ENCODE assay signal across 37 cellular contexts in genomic region chr16:59296002-59296401, GRCh38.
A peak's percentile ranks its signal among the peaks of the same experiment; 100 is the strongest.
DNase-seq lines count a peak whose midpoint lies in the region; ATAC-seq, FAIRE-seq and TF ChIP-seq lines count a peak whose summit lies in the region.
"Had no signal": no experiment of that assay in that cellular context is flagged by ENCODE, and none has a peak within 500 bp of the region (broad histone marks: within the 10 kb centered on the region; RNA-seq: fewer than 3 reads in every experiment).

No MANE protein-coding gene starts in this region.

- H3K27me3 Mint-ChIP-seq in T-cell = no peaks in the 10 kb centered on the region

- H3K79me1 ChIP-seq in H1 (ENCODE audit: low read depth, low read length) = no peaks in the 10 kb centered on the region

- ATAC-seq in T-cell (replicated peaks in 1 of 4) (no peak), HG02981 (IDR thresholded peaks at IDR 0.05; ENCODE audit: unreplicated experiment) (no peak)
- ATAC-seq: activated CD4-positive, CD25-positive, alpha-beta regulatory T cell treated with anti-CD3 and anti-CD28 coated beads, Interleukin-2, amount 50 U/mL, for 24 hours; left ventricle myocardium superior; natural killer cell; right cardiac atrium; stimulated activated effector memory CD8-positive, alpha-beta T cell treated with anti-CD3 and anti-CD28 coated beads, Interleukin-12 subunit alpha, Interleukin-12 subunit beta, amount 100 ng/mL, for 72 hours; upper lobe of right lung had no signal

- H3K4me3 Mint-ChIP-seq in T-cell = no peak overlapping the region
- H3K4me3 Mint-ChIP-seq: activated naive CD8-positive, alpha-beta T cell; CD4-positive, alpha-beta memory T cell; H9; natural killer cell; stimulated activated effector memory CD8-positive, alpha-beta T cell treated with anti-CD3 and anti-CD28 coated beads, Interleukin-12 subunit alpha, Interleukin-12 subunit beta, amount 100 ng/mL, for 72 hours; T-helper 1 cell treated with Interleukin-12 subunit alpha and Interleukin-12 subunit beta and Interleukin-4 antibody, amounts not matched to agents 30 μg/mL and 1 μg/mL, for 36 hours had no signal

- TF ChIP-seq RAD21 in H1 (IDR thresholded peaks at IDR 0.05 in 1 of 2, conservative IDR thresholded peaks at IDR 0.05 in 1 of 2; ENCODE audit: low read depth in 2 of 2, low read length in 2 of 2) = no peak

- no peak for TF ChIP-seq EP300 in H1 (IDR thresholded peaks at IDR 0.05; ENCODE audit: borderline replicate concordance in 1 of 2, low read depth in 2 of 2, low read length in 2 of 2)

- 74% methylated on average over 3 of the region's 3 CpGs; no CpG with 5 or more reads in 1 of the 2 experiments for WGBS in H1 (ENCODE audit: extremely low coverage in 1 of 2, insufficient coverage in 1 of 2, insufficient read length in 1 of 2, insufficient replicate concordance in 2 of 2, low coverage in 1 of 2, low lambda C conversion rate in 2 of 2, missing lambda C conversion rate in 1 of 2), 2 experiments
- 22% methylated on average over 3 of the region's 3 CpGs for WGBS in testis, 2 donors

- H3K9me3 ChIP-seq in HUES48 (ENCODE audit: control insufficient read depth, insufficient read depth, low read length) = no peaks in the 10 kb centered on the region
- H3K9me3 ChIP-seq in H1 (ENCODE audit: insufficient read depth in 2 of 2, low read depth in 1 of 2, low read length in 1 of 2) = no peaks in the 10 kb centered on the region
- no peaks in the 10 kb centered on the region for H3K9me3 ChIP-seq in testis
- no peaks in the 10 kb centered on the region for H3K9me3 ChIP-seq in uterus
- H3K9me3 ChIP-seq: esophagus muscularis mucosa, upper lobe of right lung had no signal

- TF ChIP-seq POLR2A in H1 (IDR thresholded peaks at IDR 0.05; ENCODE audit: control extremely low read depth in 1 of 2, low read depth in 2 of 2, low read length in 2 of 2) (no peak), testis (IDR thresholded peaks at IDR 0.05) (no peak), uterus (IDR thresholded peaks at IDR 0.05) (no peak)

- H3K14ac ChIP-seq in H1 (ENCODE audit: insufficient read length) = no peak overlapping the region

- H4K8ac ChIP-seq in H1 (ENCODE audit: extremely low read depth, insufficient read depth, low read length) = no peak overlapping the region

- intact Hi-C loops in testis (cut with DNase I; ENCODE audit: low total_unique reads) = no loop called here
- intact Hi-C loops in uterus (cut with DNase I; ENCODE audit: low total_unique reads) = no loop called here

- no peaks in the 10 kb centered on the region for H3K79me2 ChIP-seq in H1 (ENCODE audit: control insufficient read depth in 1 of 2, insufficient read depth in 2 of 2, low read length in 2 of 2)
- H3K79me2 ChIP-seq: parathyroid adenoma had no signal

- H3K9ac ChIP-seq in HUES48 (ENCODE audit: low read depth, low read length) (no peak overlapping the region), H1 (replicated peaks in 1 of 4; ENCODE audit: extremely low read depth in 1 of 4, low read depth in 3 of 4, low read length in 3 of 4) (no peak overlapping the region)
- H3K9ac ChIP-seq: KMS-11, parathyroid adenoma had no signal

- no peaks in the 10 kb centered on the region for H4K20me1 ChIP-seq in H1 (replicated peaks in 1 of 2; ENCODE audit: control insufficient read depth in 1 of 2, insufficient read depth in 2 of 2, low read length in 2 of 2)

- peaks cover 0 to 23% (median 2%) of the 10 kb centered on the region in 3 donors for H3K9me3 Mint-ChIP-seq in T-cell
- H3K9me3 Mint-ChIP-seq: H9; T-helper 1 cell treated with Interleukin-12 subunit alpha and Interleukin-12 subunit beta and Interleukin-4 antibody, amounts not matched to agents 30 μg/mL and 1 μg/mL, for 36 hours had no signal

- no peaks in the 10 kb centered on the region for H3K36me3 Mint-ChIP-seq in T-cell
- H3K36me3 Mint-ChIP-seq: activated naive CD8-positive, alpha-beta T cell; CD4-positive, alpha-beta memory T cell; natural killer cell; stimulated activated effector memory CD8-positive, alpha-beta T cell treated with anti-CD3 and anti-CD28 coated beads, Interleukin-12 subunit alpha, Interleukin-12 subunit beta, amount 100 ng/mL, for 72 hours had no signal

- H3K27me3 ChIP-seq in HUES48 (ENCODE audit: control insufficient read depth, insufficient read depth, low read length) = no peaks in the 10 kb centered on the region
- H3K27me3 ChIP-seq in H1 (replicated peaks in 1 of 4; ENCODE audit: control insufficient read depth in 3 of 4, extremely low read depth in 1 of 4, insufficient read depth in 3 of 4, low read length in 3 of 4) = no peaks in the 10 kb centered on the region; a peak in 1 of 7 replicates
- H3K27me3 ChIP-seq in testis = no peaks in the 10 kb centered on the region
- H3K27me3 ChIP-seq in uterus = no peaks in the 10 kb centered on the region
- H3K27me3 ChIP-seq: esophagus muscularis mucosa, upper lobe of right lung had no signal

- H3K4me2 ChIP-seq in H1 (ENCODE audit: insufficient read depth in 1 of 2, low read depth in 2 of 2, low read length in 2 of 2) = no peak overlapping the region
- H3K4me2 ChIP-seq: KMS-11 had no signal

- no peak overlapping the region for H3K56ac ChIP-seq in H1 (replicated peaks; ENCODE audit: insufficient read length, low read depth, low read length)

- no peak for DNase-seq in H1 (ENCODE audit: low read depth in 1 of 2, low spot score in 2 of 2)
- DNase-seq in myocyte (ENCODE audit: low read depth) = peak; percentile 9
- DNase-seq in testis = peak; percentile 26
- DNase-seq in T-cell = no peak
- no peak for DNase-seq in uterus
- DNase-seq: activated CD4-positive, alpha-beta T cell treated with anti-CD3 and anti-CD28 coated beads, Interleukin-2, amount 50 U/mL, for 48 hours; anterior cingulate cortex; CD4-positive, alpha-beta memory T cell; DMS53; GDM1; H9; hypothalamus; left ventricle myocardium superior; midbrain; natural killer cell; NCI-H1436; NCI-H774; right cardiac atrium; stimulated activated CD4-positive, alpha-beta T cell treated with anti-CD3 and anti-CD28 coated beads, Interleukin-12 subunit alpha, Interleukin-12 subunit beta, amount 100 ng/mL, for 4 hours; stimulated activated CD4-positive, alpha-beta T cell treated with anti-CD3 and anti-CD28 coated beads, Interleukin-4, amount 100 ng/mL, for 24 hours; upper lobe of right lung had no signal

- H3K18ac ChIP-seq in H1 (ENCODE audit: extremely low read depth, low read length) = no peak overlapping the region

- POLR2A ChIA-PET in H1 (lab: Charles Lee; ENCODE audit: partially characterized antibody) (no interaction called here), T-cell (lab: Charles Lee) (no interaction called here)

- H3K4me1 ChIP-seq in HUES48 (ENCODE audit: control insufficient read depth, insufficient read depth, low read length) (peaks cover 4% of the 10 kb centered on the region; the same call in 1 of the 2 replicates), H1 (replicated peaks in 1 of 4; ENCODE audit: control insufficient read depth in 3 of 4, insufficient read depth in 4 of 4, low read length in 3 of 4) (peaks cover 0 to 7% (median 1%) of the 10 kb centered on the region in 4 experiments; a peak in 3 of 7 replicates), testis (no peaks in the 10 kb centered on the region), uterus (no peaks in the 10 kb centered on the region)
- H3K4me1 ChIP-seq: parathyroid adenoma, upper lobe of right lung had no signal

- H2BK5ac ChIP-seq in H1 (ENCODE audit: low read depth, low read length) = no peak overlapping the region

- H2BK120ac ChIP-seq in H1 (replicated peaks; ENCODE audit: low read depth, low read length) = no peak overlapping the region

- H3K36me3 ChIP-seq in HUES48 (ENCODE audit: control insufficient read depth, insufficient read depth, low read length) (no peaks in the 10 kb centered on the region), H1 (ENCODE audit: control insufficient read depth in 2 of 4, insufficient read depth in 4 of 4, low read length in 3 of 4) (no peaks in the 10 kb centered on the region), testis (ENCODE audit: low read depth, missing control alignments) (no peaks in the 10 kb centered on the region), uterus (no peaks in the 10 kb centered on the region)
- H3K36me3 ChIP-seq: esophagus muscularis mucosa, upper lobe of right lung had no signal

- no peak overlapping the region for H3K4me3 ChIP-seq in HUES48 (ENCODE audit: low read depth, low read length)
- no peak overlapping the region for H3K4me3 ChIP-seq in H1 (ENCODE audit: extremely low read depth in 1 of 4, insufficient read depth in 2 of 4, low read depth in 3 of 4, low read length in 4 of 4)
- no peak overlapping the region for H3K4me3 ChIP-seq in testis
- H3K4me3 ChIP-seq in uterus = no peak overlapping the region
- H3K4me3 ChIP-seq: coronary artery, esophagus muscularis mucosa, SK-N-MC, upper lobe of right lung had no signal

- peak; percentile 65 for FAIRE-seq in H1 (lab: Jason Lieb, UNC)
- FAIRE-seq: GM19239, HTR-8/SVneo, islet of Langerhans, TTC549 had no signal

- no peak overlapping the region for H2BK20ac ChIP-seq in H1 (ENCODE audit: low read length)

- no peak overlapping the region for H2AFZ ChIP-seq in H1 (ENCODE audit: low read length)
- H2AFZ ChIP-seq: parathyroid adenoma had no signal

- no peak overlapping the region for H2BK15ac ChIP-seq in H1 (ENCODE audit: low read length)

- CTCF ChIA-PET in H1 (lab: Charles Lee; ENCODE audit: partially characterized antibody) = interaction anchor here (0.7 to 0.9 kb wide), 2 partner anchors 103 to 282 kb away, joined by 3 read pairs; no protein-coding TSS in a partner anchor
- CTCF ChIA-PET in T-cell (lab: Charles Lee) = no interaction called here

- H2BK12ac ChIP-seq in H1 (ENCODE audit: low read depth, low read length) = no peak overlapping the region

- H3K4ac ChIP-seq in H1 (replicated peaks; ENCODE audit: insufficient read length, low read depth, low read length) = no peak overlapping the region

- no peak overlapping the region for H4K5ac ChIP-seq in H1 (ENCODE audit: insufficient read length, low read depth, low read length)

- H4K91ac ChIP-seq in H1 (replicated peaks; ENCODE audit: insufficient read length, low read length) = no peak overlapping the region

- H2AK5ac ChIP-seq in H1 (ENCODE audit: low read depth, low read length) = no peak overlapping the region

- H3K23me2 ChIP-seq in H1 (ENCODE audit: low read depth, low read length) = no peaks in the 10 kb centered on the region

- H3K4me1 Mint-ChIP-seq in T-cell = no peaks in the 10 kb centered on the region
- H3K4me1 Mint-ChIP-seq: CD4-positive, alpha-beta memory T cell; natural killer cell; stimulated activated effector memory CD8-positive, alpha-beta T cell treated with anti-CD3 and anti-CD28 coated beads, Interleukin-12 subunit alpha, Interleukin-12 subunit beta, amount 100 ng/mL, for 72 hours had no signal

- no peak overlapping the region for H3K27ac Mint-ChIP-seq in T-cell
- H3K27ac Mint-ChIP-seq: activated naive CD8-positive, alpha-beta T cell; CD4-positive, alpha-beta memory T cell; H9; natural killer cell; stimulated activated effector memory CD8-positive, alpha-beta T cell treated with anti-CD3 and anti-CD28 coated beads, Interleukin-12 subunit alpha, Interleukin-12 subunit beta, amount 100 ng/mL, for 72 hours; T-helper 1 cell treated with Interleukin-12 subunit alpha and Interleukin-12 subunit beta and Interleukin-4 antibody, amounts not matched to agents 30 μg/mL and 1 μg/mL, for 36 hours had no signal

- peak overlapping the region; percentile 59 for H3K27ac ChIP-seq in HUES48 (ENCODE audit: low read depth, low read length)
- H3K27ac ChIP-seq in H1 (ENCODE audit: low read depth, low read length) = no peak overlapping the region
- H3K27ac ChIP-seq in testis = no peak overlapping the region
- no peak overlapping the region for H3K27ac ChIP-seq in uterus
- H3K27ac ChIP-seq: coronary artery, esophagus muscularis mucosa, KMS-11, parathyroid adenoma, RWPE1, SK-N-MC, upper lobe of right lung had no signal

- TF ChIP-seq CTCF in H1 (IDR thresholded peaks at IDR 0.05; ENCODE audit: control extremely low read depth in 1 of 3, insufficient read depth in 1 of 3, low read depth in 1 of 3, low read length in 3 of 3) (no peak), testis (IDR thresholded peaks at IDR 0.05) (no peak), uterus (IDR thresholded peaks at IDR 0.05) (no peak)

- H3K23ac ChIP-seq in H1 (ENCODE audit: insufficient read length) = no peak overlapping the region

Comparison
In these comparisons a context has a peak if more than half of its experiments do, and no peak if none do; other contexts are left out.
1. DNase-seq: peak in myocyte (single experiment) and testis (single experiment); none in H1 (0 of 2), T-cell (0 of 34) and uterus (0 of 2).